Comparison of ENCODE assay signal across 26 cellular contexts in the genomic region with DNA sequence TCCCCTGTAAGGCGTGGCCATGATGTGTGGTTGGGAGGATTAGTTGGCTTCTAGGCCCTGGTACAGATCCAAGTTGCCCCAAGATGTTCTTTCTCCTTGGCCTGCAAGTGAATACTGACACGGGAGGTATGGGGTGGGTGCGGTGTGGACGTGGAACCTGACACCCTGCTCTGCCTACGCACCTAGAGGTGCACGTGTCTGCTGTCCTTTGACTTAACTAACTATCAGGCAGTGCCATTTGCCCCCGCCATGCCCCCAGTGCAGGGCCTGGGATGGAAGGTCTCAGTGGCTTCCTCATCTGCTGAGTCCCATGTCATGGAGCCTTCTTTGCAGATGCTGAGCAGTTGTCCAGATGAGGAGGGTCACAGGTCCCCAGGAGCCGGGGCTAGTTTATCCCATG.
DNase-seq lines count a peak whose midpoint lies in the region; ATAC-seq, FAIRE-seq and TF ChIP-seq lines count a peak whose summit lies in the region.
"Had no signal": no experiment of that assay in that cellular context is flagged by ENCODE, and none has a peak within 500 bp of the region (broad histone marks: within the 10 kb centered on the region; RNA-seq: fewer than 3 reads in every experiment).

No MANE protein-coding gene starts in this region.

- dilution Hi-C loops in mammary epithelial cell (cut with HindIII; ENCODE audit: low sequenced_read_pairs) = loop anchor here (5.0 to 10.0 kb wide), 3 partner anchors 57 to 181 kb away; a partner anchor contains a TSS

- H3K27ac ChIP-seq in mammary epithelial cell (ENCODE audit: insufficient read depth, low read depth, low read length) = no peak overlapping the region
- H3K27ac ChIP-seq in RWPE1 = peak overlapping the region; percentile 68
- H3K27ac ChIP-seq in kidney (ENCODE audit: low read depth in 2 of 2, low read length in 2 of 2) = no peak overlapping the region
- no peak overlapping the region for H3K27ac ChIP-seq in osteoblast (ENCODE audit: low read depth, low read length)
- no peak overlapping the region for H3K27ac ChIP-seq in upper lobe of right lung
- H3K27ac ChIP-seq: 22Rv1; BLaER1 treated with 17β-estradiol and CSF1 and Interleukin-3, amounts not matched to agents 10 nM and 100 nM had no signal

- in situ Hi-C loops in mammary epithelial cell (cut with MboI; ENCODE audit: low sequenced_read_pairs in 2 of 2) = no loop called here

- no peaks in the 10 kb centered on the region for H4K20me1 ChIP-seq in mammary epithelial cell (ENCODE audit: insufficient read depth, low read length)
- no peaks in the 10 kb centered on the region for H4K20me1 ChIP-seq in osteoblast (ENCODE audit: insufficient read depth, low read length)
- H4K20me1 ChIP-seq: BLaER1 treated with 17β-estradiol and CSF1 and Interleukin-3, amounts not matched to agents 10 nM and 100 nM had no signal

- H3K4me2 ChIP-seq in mammary epithelial cell (ENCODE audit: insufficient read depth, low read depth, low read length) (no peak overlapping the region), osteoblast (ENCODE audit: insufficient read depth, low read length) (no peak overlapping the region)
- H3K4me2 ChIP-seq: BLaER1 treated with 17β-estradiol and CSF1 and Interleukin-3, amounts not matched to agents 10 nM and 100 nM had no signal

- no peak overlapping the region for H3K9ac ChIP-seq in mammary epithelial cell (ENCODE audit: insufficient read depth, low read length)
- no peak overlapping the region for H3K9ac ChIP-seq in kidney (ENCODE audit: low read length in 2 of 2)
- H3K9ac ChIP-seq: BLaER1 treated with 17β-estradiol and CSF1 and Interleukin-3, amounts not matched to agents 10 nM and 100 nM had no signal

- BruUV-seq in MCF 10A (replicated peaks; lab: Mats Ljungman, UMichigan) (no TSS peak), mammary epithelial cell (replicated peaks; lab: Mats Ljungman, UMichigan) (no TSS peak)

- POLR2A ChIA-PET in MCF 10A (lab: Yijun Ruan, JAX) (no interaction called here), RWPE1 (lab: Yijun Ruan, JAX; ENCODE audit: low non-redundant PET) (no interaction called here)

- H3K4me1 Mint-ChIP-seq in MCF 10A (ENCODE audit: insufficient read depth, unreplicated experiment) = no peaks in the 10 kb centered on the region
- H3K4me1 Mint-ChIP-seq: CD14-positive monocyte; CD8-positive, alpha-beta memory T cell had no signal

- no peak overlapping the region for H3K4me3 ChIP-seq in mammary epithelial cell (replicated peaks in 1 of 3; ENCODE audit: insufficient read depth in 1 of 3, low read depth in 2 of 3, low read length in 3 of 3)
- H3K4me3 ChIP-seq in kidney (ENCODE audit: low read length in 2 of 2) = no peak overlapping the region
- no peak overlapping the region for H3K4me3 ChIP-seq in osteoblast (ENCODE audit: insufficient read depth, low read length)
- H3K4me3 ChIP-seq in upper lobe of right lung = no peak overlapping the region
- H3K4me3 ChIP-seq: BLaER1 treated with 17β-estradiol and CSF1 and Interleukin-3, amounts not matched to agents 10 nM and 100 nM; HAP-1 had no signal

- no peaks in the 10 kb centered on the region for H3K27me3 Mint-ChIP-seq in MCF 10A (ENCODE audit: insufficient read depth, unreplicated experiment)
- H3K27me3 Mint-ChIP-seq: CD4-positive, alpha-beta T cell had no signal

- no peak overlapping the region for H3K4me3 Mint-ChIP-seq in MCF 10A (ENCODE audit: unreplicated experiment)
- H3K4me3 Mint-ChIP-seq: CD14-positive monocyte; CD4-positive, alpha-beta T cell; CD8-positive, alpha-beta memory T cell; HFFc6 had no signal

- no peak overlapping the region for H2AFZ ChIP-seq in mammary epithelial cell (ENCODE audit: low read depth, low read length)
- H2AFZ ChIP-seq in osteoblast (ENCODE audit: low read length) = no peak overlapping the region

- WGBS in mammary epithelial cell (ENCODE audit: low coverage, missing lambda C conversion rate) = 80% methylated on average over 6 of the region's 8 CpGs

- H3K4me1 ChIP-seq in mammary epithelial cell (ENCODE audit: insufficient read depth, low read length) (no peaks in the 10 kb centered on the region), kidney (ENCODE audit: control insufficient read depth in 1 of 2, insufficient read depth in 1 of 2, low read depth in 1 of 2, low read length in 2 of 2) (no peaks in the 10 kb centered on the region), osteoblast (ENCODE audit: insufficient read depth, low read length) (no peaks in the 10 kb centered on the region), upper lobe of right lung (no peaks in the 10 kb centered on the region)
- H3K4me1 ChIP-seq: BE2C, HAP-1 had no signal

- ATAC-seq in GM18517 (IDR thresholded peaks at IDR 0.05; ENCODE audit: unreplicated experiment) (no peak), upper lobe of right lung (no peak)

- H3K36me3 ChIP-seq in mammary epithelial cell (ENCODE audit: insufficient read depth, low read length) = no peaks in the 10 kb centered on the region
- no peaks in the 10 kb centered on the region for H3K36me3 ChIP-seq in kidney (ENCODE audit: control insufficient read depth in 1 of 2, insufficient read depth in 2 of 2, low read length in 2 of 2)
- no peaks in the 10 kb centered on the region for H3K36me3 ChIP-seq in osteoblast (ENCODE audit: insufficient read depth, low read length)
- no peaks in the 10 kb centered on the region for H3K36me3 ChIP-seq in upper lobe of right lung
- H3K36me3 ChIP-seq: BE2C; BLaER1 treated with 17β-estradiol and CSF1 and Interleukin-3, amounts not matched to agents 10 nM and 100 nM; HAP-1 had no signal

- no peak for TF ChIP-seq CTCF in MCF 10A (IDR thresholded peaks at IDR 0.05; ENCODE audit: unreplicated experiment)
- no peak for TF ChIP-seq CTCF in mammary epithelial cell (conservative IDR thresholded peaks at IDR 0.05 in 1 of 2, IDR thresholded peaks at IDR 0.05 in 1 of 2; ENCODE audit: extremely low read depth in 1 of 2, insufficient read depth in 1 of 2, low read depth in 1 of 2, low read length in 2 of 2)
- TF ChIP-seq CTCF in RWPE1 (conservative IDR thresholded peaks at IDR 0.05; ENCODE audit: low read depth) = no peak
- TF ChIP-seq CTCF in kidney (IDR thresholded peaks at IDR 0.05; ENCODE audit: borderline replicate concordance, extremely low read depth, insufficient read depth) = no peak
- no peak for TF ChIP-seq CTCF in osteoblast (IDR thresholded peaks at IDR 0.05; ENCODE audit: extremely low read depth, low read depth, low read length)
- TF ChIP-seq CTCF in upper lobe of right lung (IDR thresholded peaks at IDR 0.05) = no peak

- peaks cover 15% of the 10 kb centered on the region for H3K9me3 Mint-ChIP-seq in MCF 10A (ENCODE audit: unreplicated experiment)
- H3K9me3 Mint-ChIP-seq: HFFc6 had no signal

- H3K36me3 Mint-ChIP-seq in MCF 10A (ENCODE audit: insufficient read depth, unreplicated experiment) = no peaks in the 10 kb centered on the region
- H3K36me3 Mint-ChIP-seq: CD14-positive monocyte; CD8-positive, alpha-beta memory T cell had no signal

- H3K79me2 ChIP-seq in mammary epithelial cell (ENCODE audit: insufficient read depth, low read length) (no peaks in the 10 kb centered on the region), osteoblast (ENCODE audit: insufficient read depth, low read length) (no peaks in the 10 kb centered on the region)

- DNase-seq in MCF 10A (ENCODE audit: unreplicated experiment) (peak; percentile 17), mammary epithelial cell (no peak), RWPE1 (ENCODE audit: low spot score) (no peak), kidney (peak; percentile 30), osteoblast (ENCODE audit: insufficient read length, low spot score, missing footprints) (peak; percentile 54), upper lobe of right lung (no peak), AG08396 (ENCODE audit: low spot score) (no peak)
- DNase-seq: AML-193; BE2C; CD4-positive, alpha-beta T cell; CD8-positive, alpha-beta memory T cell; DMS 273 treated with DMSO at 0.1 percent for 48 hours; DMS79; GF-D8; GOT3; HFFc6 had no signal

- CTCF ChIA-PET in MCF 10A (lab: Yijun Ruan, JAX) (no interaction called here), mammary epithelial cell (lab: Charles Lee; ENCODE audit: low non-redundant PET) (no interaction called here), RWPE1 (lab: Yijun Ruan, JAX) (no interaction called here)

- intact Hi-C loops in MCF 10A (cut with micrococcal nuclease) = no loop called here
- intact Hi-C loops in mammary epithelial cell (cut with micrococcal nuclease) = no loop called here
- intact Hi-C loops in kidney (cut with DNase I) = no loop called here
- intact Hi-C loops in upper lobe of right lung (cut with DNase I) = no loop called here

- no peaks in the 10 kb centered on the region for H3K27me3 ChIP-seq in mammary epithelial cell (ENCODE audit: insufficient read depth, low read length)
- peaks cover 3% of the 10 kb centered on the region for H3K27me3 ChIP-seq in osteoblast (ENCODE audit: insufficient read depth, low read length)
- no peaks in the 10 kb centered on the region for H3K27me3 ChIP-seq in upper lobe of right lung
- H3K27me3 ChIP-seq: BE2C; BLaER1 treated with 17β-estradiol and CSF1 and Interleukin-3, amounts not matched to agents 10 nM and 100 nM had no signal

- H3K9me3 ChIP-seq in mammary epithelial cell (replicated peaks; ENCODE audit: insufficient read depth, low read length) = no peaks in the 10 kb centered on the region
- H3K9me3 ChIP-seq in kidney (ENCODE audit: control insufficient read depth in 1 of 2, low read length in 2 of 2) = peaks cover 0 to 9% of the 10 kb centered on the region in 2 donors
- H3K9me3 ChIP-seq in osteoblast (ENCODE audit: low read depth, low read length) = peaks cover 9% of the 10 kb centered on the region
- peaks cover 7% of the 10 kb centered on the region for H3K9me3 ChIP-seq in upper lobe of right lung
- H3K9me3 ChIP-seq: BE2C, HAP-1 had no signal

- no peak for FAIRE-seq in kidney (lab: Jason Lieb, UNC)
- FAIRE-seq: A204.1, D721Med, GM12891, GM18507, H54 had no signal

- no peak overlapping the region for H3K27ac Mint-ChIP-seq in MCF 10A (ENCODE audit: low read depth, unreplicated experiment)
- H3K27ac Mint-ChIP-seq: CD14-positive monocyte; CD4-positive, alpha-beta T cell; CD8-positive, alpha-beta memory T cell; HFFc6 had no signal

Comparison
In these comparisons a context has a peak if more than half of its experiments do, and no peak if none do; other contexts are left out.
1. DNase-seq: peak in MCF 10A (single experiment), kidney (single experiment) and osteoblast (single experiment); none in mammary epithelial cell (single experiment), RWPE1 (single experiment), upper lobe of right lung (single experiment) and AG08396 (single experiment).